ENCODE assay signal across 21 cellular contexts in genomic region chrX:102858826-102859627, GRCh38.
DNase-seq lines count a peak whose midpoint lies in the region; ATAC-seq and TF ChIP-seq lines count a peak whose summit lies in the region.
"Had no signal": no experiment of that assay in that cellular context is flagged by ENCODE, and none has a peak within 500 bp of the region (broad histone marks: within the 10 kb centered on the region; RNA-seq: fewer than 3 reads in every experiment).

No MANE protein-coding gene starts in this region.

- H3K27ac Mint-ChIP-seq in T-cell = no peak overlapping the region
- H3K27ac Mint-ChIP-seq: nephron had no signal

- H3K4me3 Mint-ChIP-seq in T-cell = no peak overlapping the region
- H3K4me3 Mint-ChIP-seq: nephron had no signal

- H3K27ac ChIP-seq in brain microvascular endothelial cell = no peak overlapping the region
- H3K27ac ChIP-seq: ascending aorta, hepatocyte, prostate gland, spleen had no signal

- H3K36me3 Mint-ChIP-seq in T-cell = peaks cover 8% of the 10 kb centered on the region

- H3K4me3 ChIP-seq in AG10803 (ENCODE audit: low read length) = no peak overlapping the region
- no peak overlapping the region for H3K4me3 ChIP-seq in brain microvascular endothelial cell (ENCODE audit: low read depth, low read length)
- H3K4me3 ChIP-seq: ascending aorta, hepatocyte, prostate gland, spleen had no signal

- peaks cover 0 to 3% of the 10 kb centered on the region in 2 donors for H3K27me3 Mint-ChIP-seq in T-cell

- peak; percentile 1 for DNase-seq in AG10803 (ENCODE audit: low read depth)
- peak; percentile 95 for DNase-seq in ELF-1 (ENCODE audit: low read depth, low spot score)
- DNase-seq in NCI-H2171 treated with DMSO at 0.1 percent for 48 hours (lab: John Stamatoyannopoulos, UW) = peak; percentile 65
- DNase-seq in brain microvascular endothelial cell = peak; percentile 11
- DNase-seq in NCI-H446 (lab: John Stamatoyannopoulos, UW) = no peak
- DNase-seq in T-cell = no peak
- DNase-seq in OCI-M2 (lab: John Stamatoyannopoulos, UW; ENCODE audit: unreplicated experiment) = no peak
- DNase-seq: activated CD4-positive, alpha-beta T cell treated with anti-CD3 and anti-CD28 coated beads, Interleukin-2, amount 50 U/mL, for 48 hours; activated naive CD4-positive, alpha-beta T cell treated with Interleukin-2 at 50 U/mL for 16 hours; activated T-cell treated with anti-CD3 and anti-CD28 coated beads, Interleukin-2, amount 50 U/mL, for 1 hour; AML-193; IMR-90; kidney; spleen; stimulated activated CD8-positive, alpha-beta memory T cell treated with anti-CD3 and anti-CD28 coated beads, Interleukin-4, amount 100 ng/mL, for 48 hours; T-helper 1 cell had no signal

- in situ Hi-C loops in brain microvascular endothelial cell (cut with HindIII; ENCODE audit: low pct_ligation_motif_present, low sequenced_read_pairs) = no loop called here

- no peaks in the 10 kb centered on the region for H3K4me1 Mint-ChIP-seq in T-cell
- H3K4me1 Mint-ChIP-seq: nephron had no signal

- H3K36me3 ChIP-seq in brain microvascular endothelial cell (replicated peaks) = no peaks in the 10 kb centered on the region
- H3K36me3 ChIP-seq: ascending aorta, prostate gland had no signal

- no peaks in the 10 kb centered on the region for H3K9me3 Mint-ChIP-seq in T-cell

- ATAC-seq in T-cell (replicated peaks in 1 of 4) = no peak
- no peak for ATAC-seq in GM21528 (IDR thresholded peaks at IDR 0.05; ENCODE audit: low FRiP score, unreplicated experiment)

- no peaks in the 10 kb centered on the region for H3K27me3 ChIP-seq in brain microvascular endothelial cell (replicated peaks)
- H3K27me3 ChIP-seq: ascending aorta, hepatocyte, spleen had no signal

- TF ChIP-seq CTCF in AG10803 (conservative IDR thresholded peaks at IDR 0.05; ENCODE audit: low read length) (no peak), brain microvascular endothelial cell (IDR thresholded peaks at IDR 0.05; ENCODE audit: low read depth, low read length, missing control alignments) (no peak)

- POLR2A ChIA-PET in T-cell (lab: Charles Lee) = no interaction called here

- CTCF ChIA-PET in T-cell (lab: Charles Lee) = no interaction called here

Comparison
In these comparisons a context has a peak if more than half of its experiments do, and no peak if none do; other contexts are left out.
1. DNase-seq: peak in AG10803 (single experiment), ELF-1 (single experiment), NCI-H2171 treated with DMSO at 0.1 percent for 48 hours (single experiment) and brain microvascular endothelial cell (single experiment); none in NCI-H446 (0 of 2), T-cell (0 of 34) and OCI-M2 (single experiment).